In the genomic region with DNA sequence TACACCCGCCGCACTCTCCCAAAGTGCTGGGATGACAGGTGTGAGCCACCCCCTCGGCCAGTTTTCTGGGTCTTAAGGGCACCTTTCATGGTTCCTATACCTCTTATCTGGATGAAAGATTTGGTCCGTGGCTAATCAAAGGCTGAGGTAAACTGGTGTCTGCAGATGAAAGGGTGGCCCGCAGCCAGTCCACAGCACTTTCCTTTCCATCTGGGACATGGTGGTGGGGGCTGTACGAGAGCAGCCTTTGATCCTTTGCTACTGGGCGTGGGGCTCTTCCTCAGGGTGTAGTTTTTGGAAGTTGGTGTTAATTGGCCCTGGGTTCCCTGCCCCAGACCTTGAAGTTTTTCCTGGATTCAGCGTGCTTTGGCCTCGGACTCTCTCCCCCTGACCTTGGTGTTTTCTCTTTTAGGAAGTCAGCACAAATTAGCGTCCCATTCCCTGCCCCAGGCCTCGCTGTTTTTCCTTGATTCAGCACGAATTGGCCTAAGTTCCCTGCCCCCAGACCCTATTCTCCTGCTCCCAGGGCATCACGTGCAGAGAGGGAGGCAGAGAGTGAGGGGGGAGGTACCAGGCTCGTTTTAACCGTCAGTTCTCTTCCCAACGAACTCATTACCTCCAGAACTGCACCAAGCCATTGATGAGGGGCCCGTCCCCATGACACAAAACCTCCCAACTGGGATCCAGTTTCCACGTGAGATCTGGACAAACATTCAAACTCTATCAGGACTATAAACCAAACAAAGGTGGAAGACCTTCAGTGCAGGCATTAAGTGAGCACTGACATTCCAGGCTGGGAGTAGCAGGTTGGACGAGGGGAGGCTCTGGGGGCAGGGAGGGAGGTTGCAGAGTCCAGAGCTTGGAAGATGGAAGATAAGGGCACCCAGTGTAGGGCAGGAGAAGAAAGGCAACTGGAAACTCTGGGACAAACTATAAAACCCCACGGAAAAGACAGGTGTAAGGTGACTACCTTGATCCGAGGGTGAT, we compare ENCODE assay signal across 24 cellular contexts. TPM values are rescaled to one million over a fixed set of nuclear protein-coding genes. Genes with fewer than 3 reads are reported as not detected.
A peak's percentile ranks its signal among the peaks of the same experiment; 100 is the strongest.
DNase-seq lines count a peak whose midpoint lies in the region; ATAC-seq, FAIRE-seq and TF ChIP-seq lines count a peak whose summit lies in the region.
"Had no signal": no experiment of that assay in that cellular context is flagged by ENCODE, and none has a peak within 500 bp of the region (broad histone marks: within the 10 kb centered on the region; RNA-seq: fewer than 3 reads in every experiment).

No MANE protein-coding gene starts in this region.

- H3K36me3 ChIP-seq in NT2/D1 (ENCODE audit: insufficient read depth, insufficient read length, low read length): no peaks in the 10 kb centered on the region
- no peaks in the 10 kb centered on the region for H3K36me3 ChIP-seq in small intestine (ENCODE audit: control insufficient read depth in 2 of 2, insufficient read depth in 2 of 2, low read length in 2 of 2)
- no peaks in the 10 kb centered on the region for H3K36me3 ChIP-seq in tibial artery
- no peaks in the 10 kb centered on the region for H3K36me3 ChIP-seq in CD8-positive, alpha-beta T cell (ENCODE audit: insufficient read depth, low read length)
- H3K36me3 ChIP-seq: SJSA1 had no signal

- no peaks in the 10 kb centered on the region for H3K9me3 Mint-ChIP-seq in CD8-positive, alpha-beta T cell
- H3K9me3 Mint-ChIP-seq: CD4-positive, CD25-positive, alpha-beta regulatory T cell had no signal

- peaks cover 16% of the 10 kb centered on the region for H3K27me3 Mint-ChIP-seq in CD8-positive, alpha-beta T cell (ENCODE audit: low read depth)

- H3K27me3 ChIP-seq in NT2/D1 (ENCODE audit: insufficient read depth, insufficient read length): no peaks in the 10 kb centered on the region
- peaks cover 0 to 2% of the 10 kb centered on the region in 2 donors for H3K27me3 ChIP-seq in small intestine (ENCODE audit: control insufficient read depth in 2 of 2, insufficient read depth in 2 of 2, low read length in 2 of 2)
- H3K27me3 ChIP-seq in tibial artery: peaks cover 0 to 58% of the 10 kb centered on the region in 2 donors
- H3K27me3 ChIP-seq in CD8-positive, alpha-beta T cell (ENCODE audit: insufficient read depth, low read length): no peaks in the 10 kb centered on the region

- H3K9me3 ChIP-seq in NT2/D1 (ENCODE audit: insufficient read depth, low read length): peaks cover 4% of the 10 kb centered on the region; the same call in 1 of the 2 replicates
- H3K9me3 ChIP-seq in small intestine (ENCODE audit: control insufficient read depth, low read depth): no peaks in the 10 kb centered on the region
- H3K9me3 ChIP-seq in tibial artery: no peaks in the 10 kb centered on the region
- H3K9me3 ChIP-seq in CD8-positive, alpha-beta T cell (ENCODE audit: low read length): no peaks in the 10 kb centered on the region
- H3K9me3 ChIP-seq: SJSA1 had no signal

- H3K4me1 Mint-ChIP-seq in CD8-positive, alpha-beta T cell (ENCODE audit: low read depth): peaks cover 2% of the 10 kb centered on the region

- peak; percentile 54 for ATAC-seq in left colon
- ATAC-seq in CD8-positive, alpha-beta T cell: no peak
- ATAC-seq: PC-3 had no signal

- DNase-seq in ELF-1 (ENCODE audit: low read depth, low spot score) (peak; percentile 77), NT2/D1 (ENCODE audit: low read depth, low spot score) (no peak), left colon (no peak), small intestine (peak; percentile 63), NCI-H1417 treated with DMSO at 0.1 percent for 48 hours (lab: John Stamatoyannopoulos, UW) (no peak), tibial artery (no peak)
- no peak for DNase-seq in CD8-positive, alpha-beta T cell
- DNase-seq: CD4-positive, CD25-positive, alpha-beta regulatory T cell; DMS53; GM23248; HCEC 1CT; Kasumi-1; NCI-H1092 treated with DMSO at 0.1 percent for 48 hours; NCI-H1436 treated with DMSO at 0.1 percent for 48 hours; NCI-H187 treated with DMSO at 0.1 percent for 48 hours; NCI-H2107; NCI-H524 treated with DMSO at 0.1 percent for 48 hours; NCI-H774; PC-3; Right ventricle myocardium superior had no signal

- no peak overlapping the region for H3K4me3 Mint-ChIP-seq in CD8-positive, alpha-beta T cell
- H3K4me3 Mint-ChIP-seq: CD4-positive, CD25-positive, alpha-beta regulatory T cell had no signal

- H3K27ac Mint-ChIP-seq in CD8-positive, alpha-beta T cell: no peak overlapping the region

- no peak for TF ChIP-seq CTCF in tibial artery (IDR thresholded peaks at IDR 0.05)
- no peak for TF ChIP-seq CTCF in CD8-positive, alpha-beta T cell (IDR thresholded peaks at IDR 0.05)

- intact Hi-C loops in left colon (cut with DNase I, micrococcal nuclease) (no loop called here), tibial artery (cut with DNase I; ENCODE audit: low total_unique reads) (no loop called here)
- intact Hi-C loops in CD8-positive, alpha-beta T cell (cut with DNase I, micrococcal nuclease): no loop called here

- H3K27ac ChIP-seq in small intestine (ENCODE audit: low read depth in 1 of 2, low read length in 1 of 2): no peak overlapping the region
- no peak overlapping the region for H3K27ac ChIP-seq in tibial artery
- H3K27ac ChIP-seq in CD8-positive, alpha-beta T cell (ENCODE audit: low read depth, low read length): no peak overlapping the region
- H3K27ac ChIP-seq: GM23248, SJSA1 had no signal

- 9 to 45% (median 23%) methylated on average over 21 of the region's 21 CpGs for WGBS in small intestine, 3 donors

- POLR2A ChIA-PET in CD8-positive, alpha-beta T cell (lab: Charles Lee): no interaction called here

- FAIRE-seq in small intestine (lab: Jason Lieb, UNC): no peak
- FAIRE-seq: G401.6 had no signal

- no peaks in the 10 kb centered on the region for H3K36me3 Mint-ChIP-seq in CD8-positive, alpha-beta T cell
- H3K36me3 Mint-ChIP-seq: CD4-positive, CD25-positive, alpha-beta regulatory T cell had no signal

- H3K4me1 ChIP-seq in NT2/D1 (ENCODE audit: insufficient read depth, insufficient read length): peaks cover 26% of the 10 kb centered on the region
- H3K4me1 ChIP-seq in small intestine (ENCODE audit: control insufficient read depth in 2 of 2, insufficient read depth in 1 of 2, low read depth in 1 of 2, low read length in 1 of 2): peaks cover 0 to 3% of the 10 kb centered on the region in 2 donors
- no peaks in the 10 kb centered on the region for H3K4me1 ChIP-seq in tibial artery
- H3K4me1 ChIP-seq in CD8-positive, alpha-beta T cell (ENCODE audit: insufficient read depth, low read length): no peaks in the 10 kb centered on the region

- H3K4me3 ChIP-seq in NT2/D1 (ENCODE audit: insufficient read length, low read depth) (no peak overlapping the region), small intestine (ENCODE audit: low read depth in 1 of 2, low read length in 2 of 2) (no peak overlapping the region), tibial artery (no peak overlapping the region)
- no peak overlapping the region for H3K4me3 ChIP-seq in CD8-positive, alpha-beta T cell (ENCODE audit: low read depth, low read length)
- H3K4me3 ChIP-seq: GM23248, SJSA1 had no signal

- CTCF ChIA-PET in CD8-positive, alpha-beta T cell (lab: Charles Lee): no interaction called here

- H3K9ac ChIP-seq in NT2/D1 (ENCODE audit: insufficient read length, low read depth): peak overlapping the region; percentile 43
- H3K9ac ChIP-seq: GM23248 had no signal

RNA-seq across cellular contexts. Expression of a gene that starts 11.6 kb away (rescaled TPM):
- 1 to 10 TPM in 1 of 2 donors, under 1 TPM in 1; 0.73 to 4.4 TPM for total RNA-seq in left colon
- 100 to 1,000 TPM; 125 to 365 (median 319) TPM for polyA plus RNA-seq in small intestine
- total RNA-seq in CD8-positive, alpha-beta T cell: not detected
- total RNA-seq: CD4-positive, CD25-positive, alpha-beta regulatory T cell; Daoy; GM23248; PC-3; Right ventricle myocardium superior had no signal
- polyA plus RNA-seq: BJ; CD4-positive, CD25-positive, alpha-beta regulatory T cell; GM23248 had no signal

RNA-seq across cellular contexts. Expression of a gene that starts 32.4 kb away (rescaled TPM):
- total RNA-seq in left colon: 100 to 1,000 TPM; 154 to 157 TPM
- 100 to 1,000 TPM in 2 of 3 donors, 10 to 100 TPM in 1; 95.3 to 202 (median 181) TPM for polyA plus RNA-seq in small intestine
- 10 to 100 TPM; 82.9 to 90.8 TPM for total RNA-seq in CD8-positive, alpha-beta T cell

RNA-seq across cellular contexts. Expression of a gene that starts 32.6 kb away (rescaled TPM):
- total RNA-seq in left colon: 1 to 10 TPM; 7.1 to 9.1 TPM
- 10 to 100 TPM in 1 of 3 donors, 1 to 10 TPM in 2; 6.5 to 17.0 (median 6.8) TPM for polyA plus RNA-seq in small intestine
- total RNA-seq in CD8-positive, alpha-beta T cell: 1 to 10 TPM; 4.8 to 5.1 TPM

RNA-seq across cellular contexts. Expression of a gene that starts 49.5 kb away (rescaled TPM):
- under 1 TPM; 0.73 to 0.92 TPM for total RNA-seq in left colon
- polyA plus RNA-seq in small intestine: 10 to 100 TPM in 1 of 3 donors, 1 to 10 TPM in 1, under 1 TPM in 1; 0.22 to 20.3 (median 1.9) TPM
- total RNA-seq in CD8-positive, alpha-beta T cell: 1 to 10 TPM in 1 of 2 experiments, under 1 TPM in 1; 0.72 to 1.8 TPM
- total RNA-seq: Right ventricle myocardium superior had no signal

Comparison
In these comparisons a context has a peak if more than half of its experiments do, and no peak if none do; other contexts are left out.
1. DNase-seq: peak in ELF-1 (single experiment) and small intestine (single experiment); none in NT2/D1 (single experiment), left colon (0 of 2), NCI-H1417 treated with DMSO at 0.1 percent for 48 hours (single experiment), tibial artery (0 of 2) and CD8-positive, alpha-beta T cell (0 of 7).